Comparison of ENCODE assay signal across 9 cellular contexts in genomic region chr7:2109936-2110585, GRCh38.
DNase-seq lines count a peak whose midpoint lies in the region; ATAC-seq and TF ChIP-seq lines count a peak whose summit lies in the region.
"Had no signal": no experiment of that assay in that cellular context is flagged by ENCODE, and none has a peak within 500 bp of the region (broad histone marks: within the 10 kb centered on the region; RNA-seq: fewer than 3 reads in every experiment).

No MANE protein-coding gene starts in this region.

- H3K36me3 Mint-ChIP-seq in activated CD4-positive, alpha-beta T cell treated with anti-CD3 and anti-CD28 coated beads, Interleukin-2, amount 10 ng/mL, durations not matched to agents 24 days and 14 days (ENCODE audit: low read depth): peaks cover 3% of the 10 kb centered on the region

- H3K4me1 Mint-ChIP-seq in activated CD4-positive, alpha-beta T cell treated with anti-CD3 and anti-CD28 coated beads, Interleukin-2, amount 10 ng/mL, durations not matched to agents 24 days and 14 days: peaks cover 23% of the 10 kb centered on the region

- H3K4me3 ChIP-seq in epithelial cell of proximal tubule (ENCODE audit: low read depth, low read length): no peak overlapping the region
- no peak overlapping the region for H3K4me3 ChIP-seq in skeletal muscle satellite cell (ENCODE audit: low read length)

- DNase-seq in COLO668 (lab: John Stamatoyannopoulos, UW; ENCODE audit: unreplicated experiment): peak; percentile 76
- peak; percentile 97 for DNase-seq in LHCN-M2 (ENCODE audit: low read depth)
- DNase-seq in activated CD4-positive, alpha-beta T cell treated with anti-CD3 and anti-CD28 coated beads, Interleukin-2, amount 10 ng/mL, durations not matched to agents 24 days and 14 days: peak; percentile 72
- DNase-seq in epithelial cell of proximal tubule (ENCODE audit: low read depth): peak; percentile 67
- no peak for DNase-seq in NCI-H146 (lab: John Stamatoyannopoulos, UW)
- no peak for DNase-seq in GF-D8 (lab: John Stamatoyannopoulos, UW)
- DNase-seq in sciatic nerve (ENCODE audit: low spot score): no peak
- DNase-seq: left cardiac atrium had no signal

- H3K4me2 ChIP-seq in skeletal muscle satellite cell (ENCODE audit: low read length): peak overlapping the region; percentile 5

- no peaks in the 10 kb centered on the region for H3K27me3 Mint-ChIP-seq in activated CD4-positive, alpha-beta T cell treated with anti-CD3 and anti-CD28 coated beads, Interleukin-2, amount 10 ng/mL, durations not matched to agents 24 days and 14 days

- intact Hi-C loops in activated CD4-positive, alpha-beta T cell treated with anti-CD3 and anti-CD28 coated beads, Interleukin-2, amount 10 ng/mL, durations not matched to agents 24 days and 14 days (cut with micrococcal nuclease): loop anchor here (5.0 kb wide), 2 partner anchors 122 to 168 kb away; partner anchors contain the start of gene MAD1L1
- intact Hi-C loops in sciatic nerve (cut with DNase I): no loop called here

- no peaks in the 10 kb centered on the region for H3K9me3 Mint-ChIP-seq in activated CD4-positive, alpha-beta T cell treated with anti-CD3 and anti-CD28 coated beads, Interleukin-2, amount 10 ng/mL, durations not matched to agents 24 days and 14 days

- H3K9me3 ChIP-seq in skeletal muscle satellite cell (replicated peaks; ENCODE audit: low read length): no peaks in the 10 kb centered on the region

- no peak for TF ChIP-seq CTCF in epithelial cell of proximal tubule (conservative IDR thresholded peaks at IDR 0.05; ENCODE audit: low read depth, low read length)

- H3K36me3 ChIP-seq in skeletal muscle satellite cell (ENCODE audit: insufficient read depth, low read length): no peaks in the 10 kb centered on the region

- H3K27ac Mint-ChIP-seq in activated CD4-positive, alpha-beta T cell treated with anti-CD3 and anti-CD28 coated beads, Interleukin-2, amount 10 ng/mL, durations not matched to agents 24 days and 14 days: peak overlapping the region; percentile 69

- peaks cover 47% of the 10 kb centered on the region for H3K4me1 ChIP-seq in skeletal muscle satellite cell (ENCODE audit: control insufficient read depth, insufficient read depth, low read length)

- H3K9ac ChIP-seq in skeletal muscle satellite cell (ENCODE audit: low read depth, low read length): no peak overlapping the region

- H3K4me3 Mint-ChIP-seq in activated CD4-positive, alpha-beta T cell treated with anti-CD3 and anti-CD28 coated beads, Interleukin-2, amount 10 ng/mL, durations not matched to agents 24 days and 14 days: peak overlapping the region; percentile 25

- no peak for ATAC-seq in sciatic nerve

- no peaks in the 10 kb centered on the region for H3K27me3 ChIP-seq in skeletal muscle satellite cell (ENCODE audit: control insufficient read depth, insufficient read depth, low read length)

Comparison
In these comparisons a context has a peak if more than half of its experiments do, and no peak if none do; other contexts are left out.
1. DNase-seq: peak in COLO668 (single experiment), LHCN-M2 (single experiment), activated CD4-positive, alpha-beta T cell treated with anti-CD3 and anti-CD28 coated beads, Interleukin-2, amount 10 ng/mL, durations not matched to agents 24 days and 14 days (single experiment) and epithelial cell of proximal tubule (single experiment); none in NCI-H146 (single experiment), GF-D8 (single experiment) and sciatic nerve (single experiment).